ENCODE assay signal across 15 cellular contexts in the genomic region with DNA sequence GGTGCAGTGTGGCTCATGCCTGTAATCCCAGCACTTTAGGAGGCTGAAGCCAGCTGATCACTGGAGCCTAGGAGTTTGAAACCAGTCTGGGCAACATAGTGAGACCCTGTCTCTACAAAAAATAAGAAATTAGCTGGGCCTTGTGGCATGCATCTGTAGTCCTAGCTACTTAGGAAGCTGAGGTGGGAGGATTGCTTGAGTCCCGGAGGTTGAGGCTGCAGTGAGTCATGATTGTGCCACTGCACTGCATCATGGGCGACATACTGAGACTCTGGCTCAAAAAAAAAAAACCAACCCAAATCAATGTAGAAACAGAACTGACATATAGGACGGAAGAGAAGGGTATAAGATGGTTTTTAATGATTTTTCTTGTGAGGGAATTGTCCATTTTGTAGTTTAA. TPM values are rescaled to one million over a fixed set of nuclear protein-coding genes. Genes with fewer than 3 reads are reported as not detected.
DNase-seq lines count a peak whose midpoint lies in the region; TF ChIP-seq lines count a peak whose summit lies in the region.
"Had no signal": no experiment of that assay in that cellular context is flagged by ENCODE, and none has a peak within 500 bp of the region (broad histone marks: within the 10 kb centered on the region; RNA-seq: fewer than 3 reads in every experiment).

No MANE protein-coding gene starts in this region.

- H3K4me1 Mint-ChIP-seq in glutamatergic neuron (ENCODE audit: low read depth, unreplicated experiment): no peaks in the 10 kb centered on the region
- H3K4me1 Mint-ChIP-seq: CD14-positive monocyte had no signal

- H3K27ac Mint-ChIP-seq in glutamatergic neuron (ENCODE audit: unreplicated experiment): no peak overlapping the region

- peak; percentile 13 for DNase-seq in AG10803 (ENCODE audit: low read depth)
- peak; percentile 50 for DNase-seq in EH (ENCODE audit: low read depth)
- DNase-seq in RPMI7951 (ENCODE audit: low read depth): peak; percentile 58
- DNase-seq in dermis blood vessel endothelial cell: peak; percentile 43
- DNase-seq in NCI-H128 (lab: John Stamatoyannopoulos, UW; ENCODE audit: unreplicated experiment): no peak
- DNase-seq in glutamatergic neuron: no peak
- DNase-seq in vagina (ENCODE audit: extremely low spot score in 2 of 2): no peak
- no peak for DNase-seq in cerebellum (ENCODE audit: low spot score)
- DNase-seq: activated CD4-positive, CD25-positive, alpha-beta regulatory T cell treated with anti-CD3 and anti-CD28 coated beads, Interleukin-2, amount 50 U/mL, for 72 hours; foreskin melanocyte; NCI-H1436; NCI-H82; right cardiac atrium had no signal

- no peak overlapping the region for H3K4me3 Mint-ChIP-seq in glutamatergic neuron (ENCODE audit: unreplicated experiment)
- H3K4me3 Mint-ChIP-seq: CD14-positive monocyte had no signal

- no peaks in the 10 kb centered on the region for H3K27me3 ChIP-seq in vagina
- H3K27me3 ChIP-seq: SJSA1 had no signal

- no peak for TF ChIP-seq CTCF in AG10803 (conservative IDR thresholded peaks at IDR 0.05; ENCODE audit: low read length)
- TF ChIP-seq CTCF in glutamatergic neuron (IDR thresholded peaks at IDR 0.05; ENCODE audit: partially characterized antibody, unreplicated experiment): no peak
- TF ChIP-seq CTCF in vagina (IDR thresholded peaks at IDR 0.05): no peak

- peaks cover 3 to 95% of the 10 kb centered on the region in 2 donors for H3K36me3 ChIP-seq in vagina

- TF ChIP-seq POLR2A in vagina (IDR thresholded peaks at IDR 0.05): no peak

- no peaks in the 10 kb centered on the region for H3K4me1 ChIP-seq in vagina

- peaks cover 3% of the 10 kb centered on the region for H3K9me3 Mint-ChIP-seq in glutamatergic neuron (ENCODE audit: unreplicated experiment)

- no peaks in the 10 kb centered on the region for H3K36me3 Mint-ChIP-seq in glutamatergic neuron (ENCODE audit: unreplicated experiment)

- no peak overlapping the region for H3K27ac ChIP-seq in vagina
- H3K27ac ChIP-seq: SJSA1 had no signal

- H3K27me3 Mint-ChIP-seq in glutamatergic neuron (ENCODE audit: unreplicated experiment): no peaks in the 10 kb centered on the region

- H3K4me3 ChIP-seq in AG10803 (ENCODE audit: low read length): no peak overlapping the region
- no peak overlapping the region for H3K4me3 ChIP-seq in vagina
- H3K4me3 ChIP-seq: SJSA1 had no signal

- no peaks in the 10 kb centered on the region for H3K9me3 ChIP-seq in vagina
- H3K9me3 ChIP-seq: SJSA1 had no signal

- intact Hi-C loops in vagina (cut with DNase I): no loop called here

RNA-seq across cellular contexts. Expression of a gene that starts 27.7 kb away (rescaled TPM):
- total RNA-seq in RPMI7951 (2014; rRNA removed; shearing (Covaris generic)): 122 and 129 TPM in 2 replicates
- total RNA-seq in dermis blood vessel endothelial cell (244 and 263 TPM in 2 replicates), glutamatergic neuron (ENCODE audit: unreplicated experiment) (127 TPM), vagina (97.0 TPM), cerebellum (84.3 TPM)

RNA-seq across cellular contexts. Expression of a gene that starts 41.0 kb away (rescaled TPM):
- total RNA-seq in RPMI7951 (2014; rRNA removed; shearing (Covaris generic)): 156 and 161 TPM in 2 replicates
- 69.8 and 96.3 TPM in 2 replicates for total RNA-seq in dermis blood vessel endothelial cell
- 82.9 TPM for total RNA-seq in glutamatergic neuron (ENCODE audit: unreplicated experiment)
- total RNA-seq in vagina: 120 TPM
- 24.4 TPM for total RNA-seq in cerebellum

Comparison
In these comparisons a context has a peak if more than half of its experiments do, and no peak if none do; other contexts are left out.
1. DNase-seq: peak in AG10803 (single experiment), EH (single experiment), RPMI7951 (single experiment) and dermis blood vessel endothelial cell (single experiment); none in NCI-H128 (single experiment), glutamatergic neuron (single experiment), vagina (0 of 2) and cerebellum (single experiment).